26 cellular contexts compared by ENCODE assay signal in the genomic region with DNA sequence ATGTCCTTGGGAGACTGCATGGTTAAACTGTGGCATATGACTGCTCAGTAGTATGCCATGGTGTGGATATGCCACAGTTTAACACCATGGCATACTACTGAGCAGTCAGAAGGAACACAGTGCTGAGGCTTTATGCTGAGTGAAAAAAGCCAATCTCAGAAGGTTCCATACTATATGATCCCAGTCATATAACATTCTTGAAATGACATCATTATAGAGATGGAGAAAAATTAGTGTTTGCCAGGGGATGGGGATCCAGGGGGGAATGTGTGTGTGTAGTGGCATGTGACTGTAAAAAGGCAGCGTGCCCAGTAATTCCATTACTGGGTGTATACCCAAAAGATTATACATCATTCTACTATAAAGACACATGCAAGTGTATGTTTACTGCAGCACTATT.
"Had no signal": no experiment of that assay in that cellular context is flagged by ENCODE, and none has a peak within 500 bp of the region (broad histone marks: within the 10 kb centered on the region; RNA-seq: fewer than 3 reads in every experiment).

No MANE protein-coding gene starts in this region.

- H3K4me1 ChIP-seq: foreskin keratinocyte, heart right ventricle, left ventricle myocardium inferior, lower lobe of right lung, prostate gland, right atrium auricular region, sigmoid colon had no signal

- H3K27ac ChIP-seq: coronary artery, esophagus squamous epithelium, foreskin keratinocyte, heart right ventricle, left ventricle myocardium inferior, lower lobe of right lung, prostate gland, right atrium auricular region, sigmoid colon, testis, tibial artery had no signal

- H3K4me3 ChIP-seq: coronary artery, esophagus squamous epithelium, heart right ventricle, left ventricle myocardium inferior, lower lobe of right lung, prostate gland, right atrium auricular region, sigmoid colon, testis, tibial artery had no signal

- H3K36me3 ChIP-seq: esophagus squamous epithelium, heart right ventricle, left ventricle myocardium inferior, lower lobe of right lung, prostate gland, right atrium auricular region, sigmoid colon, tibial artery had no signal

- FAIRE-seq: endometrium, islet of Langerhans had no signal

- H3K9me3 ChIP-seq: esophagus squamous epithelium, heart right ventricle, left ventricle myocardium inferior, lower lobe of right lung, prostate gland, right atrium auricular region, sigmoid colon, testis, tibial artery had no signal

- H3K27me3 ChIP-seq: right atrium auricular region, sigmoid colon, testis had no signal

- DNase-seq: effector memory CD8-positive, alpha-beta T cell; erythroblast; esophagus squamous epithelium; foreskin keratinocyte; glutamatergic neuron; heart right ventricle; hippocampal formation; left cardiac atrium; left ventricle myocardium inferior; lower lobe of right lung; naive thymus-derived CD8-positive, alpha-beta T cell; nephron progenitor cell; nucleus accumbens; sigmoid colon; stimulated activated CD4-positive, alpha-beta T cell treated with anti-CD3 and anti-CD28 coated beads, Interleukin-2, amount 100 ng/mL, for 24 hours; stimulated activated CD4-positive, alpha-beta T cell treated with anti-CD3 and anti-CD28 coated beads, Interleukin-4, amount 100 ng/mL, for 24 hours; stimulated activated naive CD8-positive, alpha-beta T cell treated with anti-CD3 and anti-CD28 coated beads, Interleukin-15, Interleukin-2, amounts not matched to agents 100 U/mL and 50 U/mL, for 24 hours; substantia nigra; testis; tibial artery had no signal

- ATAC-seq: effector memory CD8-positive, alpha-beta T cell; foreskin keratinocyte; heart right ventricle; left cardiac atrium; lower lobe of right lung; naive thymus-derived CD8-positive, alpha-beta T cell; stimulated activated memory B cell treated with anti-CD40 and anti-IgM and Interleukin-4, amounts not matched to agents 10 μg/mL and 1 μg/mL and 100 μg/mL, for 72 hours; stimulated activated naive CD8-positive, alpha-beta T cell treated with anti-CD3 and anti-CD28 coated beads, Interleukin-15, Interleukin-2, amounts not matched to agents 100 U/mL and 50 U/mL, for 24 hours had no signal
